In the genomic region with DNA sequence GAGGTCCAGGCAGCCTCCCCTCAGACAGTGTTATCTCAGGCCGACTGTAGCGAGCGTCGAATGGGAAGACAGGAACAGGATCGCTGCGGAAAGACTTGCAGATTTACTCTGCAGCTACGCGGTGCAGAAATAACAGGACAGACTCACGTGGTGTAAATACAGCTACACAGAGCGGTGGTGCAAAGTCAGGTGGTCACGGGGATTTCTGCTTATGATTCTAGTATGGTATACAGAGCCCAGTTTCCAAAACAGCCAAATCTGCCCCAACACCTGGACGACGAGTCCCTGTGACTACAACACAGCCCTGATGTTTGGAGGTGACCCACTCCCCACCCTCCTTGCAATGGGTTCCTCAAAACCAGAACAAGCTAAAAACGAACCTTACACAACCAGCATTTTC, we compare ENCODE assay signal across 31 cellular contexts. TPM values are rescaled to one million over a fixed set of nuclear protein-coding genes. Genes with fewer than 3 reads are reported as not detected.
"Had no signal": no experiment of that assay in that cellular context is flagged by ENCODE, and none has a peak within 500 bp of the region (broad histone marks: within the 10 kb centered on the region; RNA-seq: fewer than 3 reads in every experiment).

No MANE protein-coding gene starts in this region.

- H3K36me3 ChIP-seq: ascending aorta, cardiac muscle cell, MG63 had no signal

- H3K9me3 ChIP-seq: ascending aorta, MG63 had no signal

- DNase-seq: activated CD4-positive, alpha-beta T cell treated with anti-CD3 and anti-CD28 coated beads, Interleukin-2, amount 10 ng/mL, durations not matched to agents 7 days and 5 days; activated CD4-positive, alpha-beta T cell treated with anti-CD3 and anti-CD28 coated beads, Interleukin-2, amount 50 U/mL, for 48 hours; activated CD8-positive, alpha-beta T cell treated with anti-CD3 and anti-CD28 coated beads, Interleukin-2, amount 10 ng/mL, durations not matched to agents 7 days and 5 days; activated gamma-delta T cell; activated naive CD4-positive, alpha-beta T cell treated with Interleukin-2 at 50 U/mL for 16 hours; activated naive CD8-positive, alpha-beta T cell treated with anti-CD3 and anti-CD28 coated beads, Interleukin-2, amount 10 ng/mL, durations not matched to agents 7 days and 5 days; activated T-cell treated with anti-CD3 and anti-CD28 coated beads, Interleukin-2, amount 50 U/mL, for 24 hours; amygdala; Kasumi-1; MG63; NCI-H1092; NCI-H1436 treated with DMSO at 0.1 percent for 48 hours; NCI-H187; NCI-H2081; NCI-H226; NCI-H446 treated with DMSO at 0.1 percent for 48 hours; NCI-H524; NCI-H69; NK-92 treated with Interleukin-12 subunit alpha and Interleukin-12 subunit beta, amount 100 ng/mL, for 24 hours; OCI-M1; Right ventricle myocardium superior; T1000 had no signal

- H3K27me3 ChIP-seq: ascending aorta, MG63 had no signal

- H3K36me3 Mint-ChIP-seq: activated naive CD4-positive, alpha-beta T cell treated with anti-CD3 and anti-CD28 coated beads, Interleukin-2, amount 50 U/mL, for 24 hours; activated naive CD8-positive, alpha-beta T cell treated with anti-CD3 and anti-CD28 coated beads, Interleukin-2, amount 10 ng/mL, durations not matched to agents 7 days and 5 days had no signal

- H3K4me1 ChIP-seq: ascending aorta had no signal

- H3K4me3 ChIP-seq: ascending aorta, cardiac muscle cell, MG63 had no signal

- H3K27ac ChIP-seq: ascending aorta, cardiac muscle cell had no signal

- H3K4me3 Mint-ChIP-seq: activated CD4-positive, alpha-beta T cell treated with anti-CD3 and anti-CD28 coated beads, Interleukin-2, amount 10 ng/mL, durations not matched to agents 7 days and 5 days; activated CD8-positive, alpha-beta T cell treated with anti-CD3 and anti-CD28 coated beads, Interleukin-2, amount 10 ng/mL, durations not matched to agents 7 days and 5 days; activated naive CD4-positive, alpha-beta T cell treated with anti-CD3 and anti-CD28 coated beads, Interleukin-2, amount 50 U/mL, for 24 hours; activated naive CD8-positive, alpha-beta T cell treated with anti-CD3 and anti-CD28 coated beads, Interleukin-2, amount 10 ng/mL, durations not matched to agents 7 days and 5 days; activated T-cell treated with anti-CD3 and anti-CD28 coated beads, Interleukin-2, amount 50 U/mL, for 24 hours; central memory CD8-positive, alpha-beta T cell had no signal

- H3K9me3 Mint-ChIP-seq: activated CD4-positive, alpha-beta T cell treated with anti-CD3 and anti-CD28 coated beads, Interleukin-2, amount 10 ng/mL, durations not matched to agents 7 days and 5 days; activated naive CD4-positive, alpha-beta T cell treated with anti-CD3 and anti-CD28 coated beads, Interleukin-2, amount 50 U/mL, for 24 hours; activated naive CD8-positive, alpha-beta T cell treated with anti-CD3 and anti-CD28 coated beads, Interleukin-2, amount 10 ng/mL, durations not matched to agents 7 days and 5 days; activated T-cell treated with anti-CD3 and anti-CD28 coated beads, Interleukin-2, amount 50 U/mL, for 24 hours; activated T-helper 2 cell treated with anti-CD3 and anti-CD28 coated beads, Interferon-gamma antibody, Interleukin-2, Interleukin-4, amounts not matched to agents 10 μg/mL and 5 μg/mL and 100 μg/mL, durations not matched to agents 14 hours and 24 hours and 36 hours; central memory CD8-positive, alpha-beta T cell had no signal

- H3K27ac Mint-ChIP-seq: activated CD4-positive, alpha-beta T cell treated with anti-CD3 and anti-CD28 coated beads, Interleukin-2, amount 10 ng/mL, durations not matched to agents 7 days and 5 days; activated CD8-positive, alpha-beta T cell treated with anti-CD3 and anti-CD28 coated beads, Interleukin-2, amount 10 ng/mL, durations not matched to agents 7 days and 5 days; activated naive CD4-positive, alpha-beta T cell treated with anti-CD3 and anti-CD28 coated beads, Interleukin-2, amount 50 U/mL, for 24 hours; activated naive CD8-positive, alpha-beta T cell treated with anti-CD3 and anti-CD28 coated beads, Interleukin-2, amount 10 ng/mL, durations not matched to agents 7 days and 5 days; activated T-cell treated with anti-CD3 and anti-CD28 coated beads, Interleukin-2, amount 50 U/mL, for 24 hours; activated T-helper 2 cell treated with anti-CD3 and anti-CD28 coated beads, Interferon-gamma antibody, Interleukin-2, Interleukin-4, amounts not matched to agents 10 μg/mL and 5 μg/mL and 100 μg/mL, durations not matched to agents 14 hours and 24 hours and 36 hours had no signal

- H3K27me3 Mint-ChIP-seq: activated T-cell treated with anti-CD3 and anti-CD28 coated beads, Interleukin-2, amount 50 U/mL, for 24 hours had no signal

- H3K4me1 Mint-ChIP-seq: activated CD4-positive, alpha-beta T cell treated with anti-CD3 and anti-CD28 coated beads, Interleukin-2, amount 10 ng/mL, durations not matched to agents 7 days and 5 days; activated naive CD4-positive, alpha-beta T cell treated with anti-CD3 and anti-CD28 coated beads, Interleukin-2, amount 50 U/mL, for 24 hours; activated naive CD8-positive, alpha-beta T cell treated with anti-CD3 and anti-CD28 coated beads, Interleukin-2, amount 10 ng/mL, durations not matched to agents 7 days and 5 days; central memory CD8-positive, alpha-beta T cell had no signal

RNA-seq across cellular contexts. Expression of gene BHLHA9, which starts 49.9 kb away (rescaled TPM):
- total RNA-seq: activated CD4-positive, alpha-beta T cell treated with anti-CD3 and anti-CD28 coated beads, Interleukin-2, amount 10 ng/mL, durations not matched to agents 7 days and 5 days; activated CD8-positive, alpha-beta T cell treated with anti-CD3 and anti-CD28 coated beads, Interleukin-2, amount 10 ng/mL, durations not matched to agents 7 days and 5 days; activated naive CD8-positive, alpha-beta T cell treated with anti-CD3 and anti-CD28 coated beads, Interleukin-2, amount 10 ng/mL, durations not matched to agents 7 days and 5 days; activated T-helper 2 cell treated with anti-CD3 and anti-CD28 coated beads, Interferon-gamma antibody, Interleukin-2, Interleukin-4, amounts not matched to agents 10 μg/mL and 5 μg/mL and 100 μg/mL, durations not matched to agents 14 hours and 24 hours and 36 hours; ascending aorta; chondrocyte; Right ventricle myocardium superior; T-helper 1 cell treated with Interleukin-12 subunit alpha and Interleukin-12 subunit beta and Interleukin-4 antibody, amounts not matched to agents 30 ng/mL and 1 ng/mL, for 36 hours; T-helper 2 cell treated with Interferon-gamma antibody and Interleukin-4, amounts not matched to agents 100 ng/mL and 5 ng/mL, for 36 hours had no signal
- polyA plus RNA-seq: adipose tissue, cardiac muscle cell had no signal

RNA-seq across cellular contexts. Expression of gene TRARG1, which starts 59.1 kb away (rescaled TPM):
- total RNA-seq: activated T-helper 2 cell treated with anti-CD3 and anti-CD28 coated beads, Interferon-gamma antibody, Interleukin-2, Interleukin-4, amounts not matched to agents 10 μg/mL and 5 μg/mL and 100 μg/mL, durations not matched to agents 14 hours and 24 hours and 36 hours; cardiac muscle cell; chondrocyte had no signal
- polyA plus RNA-seq: cardiac muscle cell had no signal
